1 cellular context compared by ENCODE assay signal in the genomic region with DNA sequence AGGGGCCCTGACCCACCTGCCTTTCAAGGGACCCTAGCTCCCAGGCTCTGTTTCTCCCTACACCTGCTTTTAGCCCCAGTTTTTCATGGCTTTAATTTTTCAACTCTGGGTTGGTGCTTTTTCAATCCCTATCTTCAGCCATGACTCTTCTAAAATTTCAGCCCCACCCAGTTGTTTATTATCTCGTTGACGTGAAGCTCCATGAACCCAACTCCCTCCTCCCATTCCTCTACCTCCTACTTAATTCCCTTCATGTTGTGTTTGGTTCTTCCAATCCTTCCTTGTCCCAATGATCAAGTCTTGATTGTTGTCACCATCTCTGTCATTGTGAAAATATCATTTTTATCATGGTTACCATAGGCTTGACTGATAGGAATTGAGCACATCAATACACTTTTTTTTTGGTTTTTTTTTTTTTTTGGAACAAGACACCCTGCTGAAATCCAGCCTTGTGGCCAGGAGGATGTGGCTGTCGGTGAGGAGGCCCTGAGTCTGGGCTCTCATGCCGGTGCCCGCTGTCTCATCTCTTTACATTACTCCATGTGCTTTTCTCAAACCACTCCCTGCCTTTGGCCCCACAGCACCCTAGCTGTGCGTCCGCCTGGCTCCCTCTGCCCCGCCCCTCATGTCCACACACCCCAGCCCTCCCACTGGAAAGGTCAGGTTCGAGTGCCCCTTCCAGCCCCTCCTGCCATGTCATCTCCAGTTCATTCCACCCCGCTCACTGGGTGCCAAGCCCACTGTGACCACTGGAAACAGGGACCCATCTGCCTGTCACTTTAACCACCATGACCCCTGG.
A peak's percentile ranks its signal among the peaks of the same experiment; 100 is the strongest.
TF ChIP-seq lines count a peak whose summit lies in the region.

No MANE protein-coding gene starts in this region.

TF ChIP-seq in K562, 482 proteins besides CTCF, POLR2A, EP300 and RAD21 (continued from another document):
- TF ChIP-seq, protein P1, sequence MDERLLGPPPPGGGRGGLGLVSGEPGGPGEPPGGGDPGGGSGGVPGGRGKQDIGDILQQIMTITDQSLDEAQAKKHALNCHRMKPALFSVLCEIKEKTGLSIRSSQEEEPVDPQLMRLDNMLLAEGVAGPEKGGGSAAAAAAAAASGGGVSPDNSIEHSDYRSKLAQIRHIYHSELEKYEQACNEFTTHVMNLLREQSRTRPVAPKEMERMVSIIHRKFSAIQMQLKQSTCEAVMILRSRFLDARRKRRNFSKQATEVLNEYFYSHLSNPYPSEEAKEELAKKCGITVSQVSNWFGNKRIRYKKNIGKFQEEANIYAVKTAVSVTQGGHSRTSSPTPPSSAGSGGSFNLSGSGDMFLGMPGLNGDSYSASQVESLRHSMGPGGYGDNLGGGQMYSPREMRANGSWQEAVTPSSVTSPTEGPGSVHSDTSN (CRISPR knock-in tag; IDR thresholded peaks at IDR 0.05; ENCODE audit: low read depth), result no peak
- TF ChIP-seq, protein P1 (tag; conservative IDR thresholded peaks at IDR 0.05; ENCODE audit: low read depth), result peak; percentile 75
- TF ChIP-seq, protein P2, sequence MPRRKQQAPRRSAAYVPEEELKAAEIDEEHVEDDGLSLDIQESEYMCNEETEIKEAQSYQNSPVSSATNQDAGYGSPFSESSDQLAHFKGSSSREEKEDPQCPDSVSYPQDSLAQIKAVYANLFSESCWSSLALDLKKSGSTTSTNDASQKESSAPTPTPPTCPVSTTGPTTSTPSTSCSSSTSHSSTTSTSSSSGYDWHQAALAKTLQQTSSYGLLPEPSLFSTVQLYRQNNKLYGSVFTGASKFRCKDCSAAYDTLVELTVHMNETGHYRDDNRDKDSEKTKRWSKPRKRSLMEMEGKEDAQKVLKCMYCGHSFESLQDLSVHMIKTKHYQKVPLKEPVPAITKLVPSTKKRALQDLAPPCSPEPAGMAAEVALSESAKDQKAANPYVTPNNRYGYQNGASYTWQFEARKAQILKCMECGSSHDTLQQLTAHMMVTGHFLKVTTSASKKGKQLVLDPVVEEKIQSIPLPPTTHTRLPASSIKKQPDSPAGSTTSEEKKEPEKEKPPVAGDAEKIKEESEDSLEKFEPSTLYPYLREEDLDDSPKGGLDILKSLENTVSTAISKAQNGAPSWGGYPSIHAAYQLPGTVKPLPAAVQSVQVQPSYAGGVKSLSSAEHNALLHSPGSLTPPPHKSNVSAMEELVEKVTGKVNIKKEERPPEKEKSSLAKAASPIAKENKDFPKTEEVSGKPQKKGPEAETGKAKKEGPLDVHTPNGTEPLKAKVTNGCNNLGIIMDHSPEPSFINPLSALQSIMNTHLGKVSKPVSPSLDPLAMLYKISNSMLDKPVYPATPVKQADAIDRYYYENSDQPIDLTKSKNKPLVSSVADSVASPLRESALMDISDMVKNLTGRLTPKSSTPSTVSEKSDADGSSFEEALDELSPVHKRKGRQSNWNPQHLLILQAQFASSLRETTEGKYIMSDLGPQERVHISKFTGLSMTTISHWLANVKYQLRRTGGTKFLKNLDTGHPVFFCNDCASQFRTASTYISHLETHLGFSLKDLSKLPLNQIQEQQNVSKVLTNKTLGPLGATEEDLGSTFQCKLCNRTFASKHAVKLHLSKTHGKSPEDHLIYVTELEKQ (CRISPR knock-in tag; IDR thresholded peaks at IDR 0.05), result no peak
- TF ChIP-seq ZNF584 (CRISPR knock-in tag; IDR thresholded peaks at IDR 0.05; ENCODE audit: low read depth) (no peak), ZBTB7A (IDR thresholded peaks at IDR 0.05; ENCODE audit: borderline replicate concordance, control insufficient read depth, low read depth, low read length) (peak; percentile 38; the same call in 1 of the 2 replicates), HMGN3 (IDR thresholded peaks at IDR 0.05; ENCODE audit: borderline replicate concordance, extremely low read depth, insufficient read length, low read depth, low read length) (no peak), MCM3 (IDR thresholded peaks at IDR 0.05) (no peak), HIVEP1 (CRISPR knock-in tag; IDR thresholded peaks at IDR 0.05) (no peak), CXXC5 (CRISPR knock-in tag; IDR thresholded peaks at IDR 0.05) (no peak), KDM4B (IDR thresholded peaks at IDR 0.05; ENCODE audit: borderline replicate concordance in 2 of 2, low read depth in 1 of 2) (no peak), HNRNPH1 (optimal IDR thresholded peaks at IDR 0.05; ENCODE audit: low read depth, low read length) (no peak), TCF7L2 (IDR thresholded peaks at IDR 0.05; ENCODE audit: low read depth, low read length) (no peak), CREM (IDR thresholded peaks at IDR 0.05; ENCODE audit: low read depth) (no peak), CBX8 (IDR thresholded peaks at IDR 0.05; ENCODE audit: borderline replicate concordance, extremely low read depth, low read depth, low read length, poor library complexity, severe bottlenecking) (no peak), PRPF4 (IDR thresholded peaks at IDR 0.05; ENCODE audit: insufficient read depth, low read depth, low read length, poor library complexity, severe bottlenecking) (no peak), ZNF282 (CRISPR knock-in tag; IDR thresholded peaks at IDR 0.05) (no peak), KLF16 (IDR thresholded peaks at IDR 0.05) (no peak), MBD2 (IDR thresholded peaks at IDR 0.05; ENCODE audit: borderline replicate concordance, low read depth) (no peak), ZNF695 (CRISPR knock-in tag; IDR thresholded peaks at IDR 0.05) (no peak), FOXK2 (conservative IDR thresholded peaks at IDR 0.05 in 1 of 2, IDR thresholded peaks at IDR 0.05 in 1 of 2; ENCODE audit: low read depth in 2 of 2) (peak; percentile 69 to 83), SRSF1 (IDR thresholded peaks at IDR 0.05; ENCODE audit: low read depth, low read length) (no peak), NFATC3 (IDR thresholded peaks at IDR 0.05) (no peak)
- TF ChIP-seq, protein P3, sequence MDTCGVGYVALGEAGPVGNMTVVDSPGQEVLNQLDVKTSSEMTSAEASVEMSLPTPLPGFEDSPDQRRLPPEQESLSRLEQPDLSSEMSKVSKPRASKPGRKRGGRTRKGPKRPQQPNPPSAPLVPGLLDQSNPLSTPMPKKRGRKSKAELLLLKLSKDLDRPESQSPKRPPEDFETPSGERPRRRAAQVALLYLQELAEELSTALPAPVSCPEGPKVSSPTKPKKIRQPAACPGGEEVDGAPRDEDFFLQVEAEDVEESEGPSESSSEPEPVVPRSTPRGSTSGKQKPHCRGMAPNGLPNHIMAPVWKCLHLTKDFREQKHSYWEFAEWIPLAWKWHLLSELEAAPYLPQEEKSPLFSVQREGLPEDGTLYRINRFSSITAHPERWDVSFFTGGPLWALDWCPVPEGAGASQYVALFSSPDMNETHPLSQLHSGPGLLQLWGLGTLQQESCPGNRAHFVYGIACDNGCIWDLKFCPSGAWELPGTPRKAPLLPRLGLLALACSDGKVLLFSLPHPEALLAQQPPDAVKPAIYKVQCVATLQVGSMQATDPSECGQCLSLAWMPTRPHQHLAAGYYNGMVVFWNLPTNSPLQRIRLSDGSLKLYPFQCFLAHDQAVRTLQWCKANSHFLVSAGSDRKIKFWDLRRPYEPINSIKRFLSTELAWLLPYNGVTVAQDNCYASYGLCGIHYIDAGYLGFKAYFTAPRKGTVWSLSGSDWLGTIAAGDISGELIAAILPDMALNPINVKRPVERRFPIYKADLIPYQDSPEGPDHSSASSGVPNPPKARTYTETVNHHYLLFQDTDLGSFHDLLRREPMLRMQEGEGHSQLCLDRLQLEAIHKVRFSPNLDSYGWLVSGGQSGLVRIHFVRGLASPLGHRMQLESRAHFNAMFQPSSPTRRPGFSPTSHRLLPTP (IDR thresholded peaks at IDR 0.05; ENCODE audit: borderline replicate concordance, extremely low read depth, insufficient read length), result no peak
- TF ChIP-seq, protein P4, sequence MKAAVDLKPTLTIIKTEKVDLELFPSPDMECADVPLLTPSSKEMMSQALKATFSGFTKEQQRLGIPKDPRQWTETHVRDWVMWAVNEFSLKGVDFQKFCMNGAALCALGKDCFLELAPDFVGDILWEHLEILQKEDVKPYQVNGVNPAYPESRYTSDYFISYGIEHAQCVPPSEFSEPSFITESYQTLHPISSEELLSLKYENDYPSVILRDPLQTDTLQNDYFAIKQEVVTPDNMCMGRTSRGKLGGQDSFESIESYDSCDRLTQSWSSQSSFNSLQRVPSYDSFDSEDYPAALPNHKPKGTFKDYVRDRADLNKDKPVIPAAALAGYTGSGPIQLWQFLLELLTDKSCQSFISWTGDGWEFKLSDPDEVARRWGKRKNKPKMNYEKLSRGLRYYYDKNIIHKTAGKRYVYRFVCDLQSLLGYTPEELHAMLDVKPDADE (conservative IDR thresholded peaks at IDR 0.05; ENCODE audit: control insufficient read depth, low read depth, low read length), result no peak
- TF ChIP-seq, protein P5, sequence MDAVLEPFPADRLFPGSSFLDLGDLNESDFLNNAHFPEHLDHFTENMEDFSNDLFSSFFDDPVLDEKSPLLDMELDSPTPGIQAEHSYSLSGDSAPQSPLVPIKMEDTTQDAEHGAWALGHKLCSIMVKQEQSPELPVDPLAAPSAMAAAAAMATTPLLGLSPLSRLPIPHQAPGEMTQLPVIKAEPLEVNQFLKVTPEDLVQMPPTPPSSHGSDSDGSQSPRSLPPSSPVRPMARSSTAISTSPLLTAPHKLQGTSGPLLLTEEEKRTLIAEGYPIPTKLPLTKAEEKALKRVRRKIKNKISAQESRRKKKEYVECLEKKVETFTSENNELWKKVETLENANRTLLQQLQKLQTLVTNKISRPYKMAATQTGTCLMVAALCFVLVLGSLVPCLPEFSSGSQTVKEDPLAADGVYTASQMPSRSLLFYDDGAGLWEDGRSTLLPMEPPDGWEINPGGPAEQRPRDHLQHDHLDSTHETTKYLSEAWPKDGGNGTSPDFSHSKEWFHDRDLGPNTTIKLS (IDR thresholded peaks at IDR 0.05; ENCODE audit: borderline replicate concordance, low read depth), result no peak
- TF ChIP-seq, protein P6, sequence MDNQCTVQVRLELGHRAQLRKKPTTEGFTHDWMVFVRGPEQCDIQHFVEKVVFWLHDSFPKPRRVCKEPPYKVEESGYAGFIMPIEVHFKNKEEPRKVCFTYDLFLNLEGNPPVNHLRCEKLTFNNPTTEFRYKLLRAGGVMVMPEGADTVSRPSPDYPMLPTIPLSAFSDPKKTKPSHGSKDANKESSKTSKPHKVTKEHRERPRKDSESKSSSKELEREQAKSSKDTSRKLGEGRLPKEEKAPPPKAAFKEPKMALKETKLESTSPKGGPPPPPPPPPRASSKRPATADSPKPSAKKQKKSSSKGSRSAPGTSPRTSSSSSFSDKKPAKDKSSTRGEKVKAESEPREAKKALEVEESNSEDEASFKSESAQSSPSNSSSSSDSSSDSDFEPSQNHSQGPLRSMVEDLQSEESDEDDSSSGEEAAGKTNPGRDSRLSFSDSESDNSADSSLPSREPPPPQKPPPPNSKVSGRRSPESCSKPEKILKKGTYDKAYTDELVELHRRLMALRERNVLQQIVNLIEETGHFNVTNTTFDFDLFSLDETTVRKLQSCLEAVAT (IDR thresholded peaks at IDR 0.05), result no peak
